19 cellular contexts compared by ENCODE assay signal in the genomic region with DNA sequence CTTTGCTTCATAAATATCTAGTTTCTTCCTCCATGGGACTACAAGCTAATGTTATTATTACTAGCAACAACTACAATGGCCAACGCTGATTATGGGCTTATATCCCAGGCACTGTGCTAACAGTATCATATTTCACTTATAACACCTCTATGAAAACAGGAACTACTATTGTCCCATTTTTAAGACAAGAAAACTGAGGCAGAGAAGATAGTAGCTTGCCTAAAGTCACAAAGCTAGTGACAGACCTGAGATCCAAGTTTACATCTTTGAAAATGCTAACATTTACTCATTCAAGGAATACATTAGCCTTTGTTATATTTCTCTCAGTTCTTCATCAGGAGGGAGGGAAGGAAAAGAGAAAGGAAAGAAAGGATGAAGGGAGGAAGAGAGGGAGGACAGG. TPM values are rescaled to one million over a fixed set of nuclear protein-coding genes. Genes with fewer than 3 reads are reported as not detected.
DNase-seq lines count a peak whose midpoint lies in the region; ATAC-seq and TF ChIP-seq lines count a peak whose summit lies in the region.
"Had no signal": no experiment of that assay in that cellular context is flagged by ENCODE, and none has a peak within 500 bp of the region (broad histone marks: within the 10 kb centered on the region; RNA-seq: fewer than 3 reads in every experiment).

No MANE protein-coding gene starts in this region.

- ATAC-seq in T-helper 17 cell (no peak), naive B cell (ENCODE audit: low read depth in 2 of 2) (no peak), HG03432 (IDR thresholded peaks at IDR 0.05; ENCODE audit: unreplicated experiment) (no peak)
- ATAC-seq: effector memory CD8-positive, alpha-beta T cell; stimulated activated naive CD8-positive, alpha-beta T cell treated with anti-CD3 and anti-CD28 coated beads, Interleukin-15, amount 100 ng/mL, for 72 hours; WTC11 had no signal

- peak overlapping the region; percentile 69 for H3K27ac Mint-ChIP-seq in T-helper 1 cell treated with Interleukin-12 subunit alpha and Interleukin-12 subunit beta and Interleukin-4 antibody, amounts not matched to agents 30 μg/mL and 1 μg/mL, for 36 hours
- peak overlapping the region; percentile 41 for H3K27ac Mint-ChIP-seq in T-helper 17 cell
- H3K27ac Mint-ChIP-seq in naive B cell, result peak overlapping the region in 4 of 6 donors; percentile 38 to 93 (median 78)
- H3K27ac Mint-ChIP-seq: WTC11 had no signal

- no peak for TF ChIP-seq CTCF in 22Rv1 (IDR thresholded peaks at IDR 0.05)

- no peaks in the 10 kb centered on the region for H3K27me3 Mint-ChIP-seq in T-helper 1 cell treated with Interleukin-12 subunit alpha and Interleukin-12 subunit beta and Interleukin-4 antibody, amounts not matched to agents 30 μg/mL and 1 μg/mL, for 36 hours (ENCODE audit: low read depth)
- H3K27me3 Mint-ChIP-seq in T-helper 17 cell, result no peaks in the 10 kb centered on the region
- no peaks in the 10 kb centered on the region for H3K27me3 Mint-ChIP-seq in naive B cell
- H3K27me3 Mint-ChIP-seq: effector memory CD8-positive, alpha-beta T cell; stimulated activated naive CD8-positive, alpha-beta T cell treated with anti-CD3 and anti-CD28 coated beads, Interleukin-15, amount 100 ng/mL, for 72 hours had no signal

- DNase-seq in T-helper 1 cell, result no peak
- no peak for DNase-seq in T-helper 17 cell
- DNase-seq in naive B cell, result no peak
- DNase-seq in GF-D8 (lab: John Stamatoyannopoulos, UW), result no peak
- no peak for DNase-seq in NCI-H510A treated with DMSO at 0.1 percent for 48 hours (lab: John Stamatoyannopoulos, UW)
- DNase-seq: activated CD8-positive, alpha-beta memory T cell treated with anti-CD3 and anti-CD28 coated beads for 24 hours; Calu3; effector memory CD8-positive, alpha-beta T cell; kidney; NCI-H1417; stimulated activated CD4-positive, alpha-beta T cell treated with anti-CD3 and anti-CD28 coated beads, Interleukin-4, amount 100 ng/mL, for 1 hour; stimulated activated naive CD8-positive, alpha-beta T cell treated with anti-CD3 and anti-CD28 coated beads, Interleukin-15, amount 100 ng/mL, for 72 hours had no signal

- H3K36me3 Mint-ChIP-seq in T-helper 1 cell treated with Interleukin-12 subunit alpha and Interleukin-12 subunit beta and Interleukin-4 antibody, amounts not matched to agents 30 μg/mL and 1 μg/mL, for 36 hours (ENCODE audit: low read depth), result peaks cover 67% of the 10 kb centered on the region
- H3K36me3 Mint-ChIP-seq in T-helper 17 cell (ENCODE audit: low read depth) (peaks cover 4% of the 10 kb centered on the region), naive B cell (peaks cover 18 to 21% of the 10 kb centered on the region in 2 donors)

- no peaks in the 10 kb centered on the region for H3K9me3 Mint-ChIP-seq in T-helper 1 cell treated with Interleukin-12 subunit alpha and Interleukin-12 subunit beta and Interleukin-4 antibody, amounts not matched to agents 30 μg/mL and 1 μg/mL, for 36 hours
- no peaks in the 10 kb centered on the region for H3K9me3 Mint-ChIP-seq in naive B cell
- H3K9me3 Mint-ChIP-seq: effector memory CD8-positive, alpha-beta T cell; stimulated activated naive CD8-positive, alpha-beta T cell treated with anti-CD3 and anti-CD28 coated beads, Interleukin-15, amount 100 ng/mL, for 72 hours; WTC11 had no signal

- peak overlapping the region; percentile 41 for H3K27ac ChIP-seq in 22Rv1
- H3K27ac ChIP-seq: SJSA1, tibial nerve had no signal

- no peaks in the 10 kb centered on the region for H3K9me3 ChIP-seq in T-helper 17 cell (ENCODE audit: control insufficient read depth, low read length, poor library complexity, severe bottlenecking)
- H3K9me3 ChIP-seq: Peyer's patch, SJSA1, tibial nerve had no signal

- no peak overlapping the region for H3K4me3 Mint-ChIP-seq in T-helper 1 cell treated with Interleukin-12 subunit alpha and Interleukin-12 subunit beta and Interleukin-4 antibody, amounts not matched to agents 30 μg/mL and 1 μg/mL, for 36 hours
- H3K4me3 Mint-ChIP-seq in T-helper 17 cell (peak overlapping the region; percentile 57), naive B cell (no peak overlapping the region)
- H3K4me3 Mint-ChIP-seq: effector memory CD8-positive, alpha-beta T cell; stimulated activated naive CD8-positive, alpha-beta T cell treated with anti-CD3 and anti-CD28 coated beads, Interleukin-15, amount 100 ng/mL, for 72 hours; WTC11 had no signal

- H3K4me1 Mint-ChIP-seq in T-helper 1 cell treated with Interleukin-12 subunit alpha and Interleukin-12 subunit beta and Interleukin-4 antibody, amounts not matched to agents 30 μg/mL and 1 μg/mL, for 36 hours (ENCODE audit: low read depth), result peaks cover 24% of the 10 kb centered on the region
- H3K4me1 Mint-ChIP-seq in T-helper 17 cell (peaks cover 27% of the 10 kb centered on the region), naive B cell (peaks cover 0 to 9% (median 3%) of the 10 kb centered on the region in 3 donors)
- H3K4me1 Mint-ChIP-seq: WTC11 had no signal

RNA-seq across cellular contexts. Expression of a gene that starts 32.8 kb away (rescaled TPM):
- 10 to 100 TPM; 84.9 to 95.9 TPM for total RNA-seq in T-helper 17 cell
- polyA plus RNA-seq in naive B cell (ENCODE audit: low read depth in 6 of 6), result 100 to 1,000 TPM in 4 of 6 donors, 10 to 100 TPM in 2; 95.1 to 129 (median 101) TPM

RNA-seq across cellular contexts. Expression of a gene that starts 35.9 kb away (rescaled TPM):
- total RNA-seq in T-helper 17 cell, result 10 to 100 TPM; 78.8 to 87.5 TPM
- polyA plus RNA-seq in naive B cell (ENCODE audit: low read depth in 6 of 6), result 10 to 100 TPM; 65.4 to 95.4 (median 78.7) TPM
